ENCODE assay signal across 8 cellular contexts in genomic region chr6:142944126-142945066, GRCh38. TPM values are rescaled to one million over a fixed set of nuclear protein-coding genes. Genes with fewer than 3 reads are reported as not detected.
A peak's percentile ranks its signal among the peaks of the same experiment; 100 is the strongest.
DNase-seq lines count a peak whose midpoint lies in the region; ATAC-seq, FAIRE-seq and TF ChIP-seq lines count a peak whose summit lies in the region.

No MANE protein-coding gene starts in this region.

- no peaks in the 10 kb centered on the region for H3K27me3 ChIP-seq in endocrine pancreas (ENCODE audit: control insufficient read depth, insufficient read depth, low read length)

- H3K4me3 ChIP-seq in endocrine pancreas (ENCODE audit: control insufficient read depth, insufficient read depth, low read length) (peak overlapping the region; percentile 78), mesodermal cell (ENCODE audit: extremely low read depth, insufficient read depth, low read length, poor library complexity, severe bottlenecking) (peak overlapping the region; percentile 77)

- no peak for FAIRE-seq in H54 (lab: Jason Lieb, UNC)

- peaks cover 30% of the 10 kb centered on the region for H3K4me1 ChIP-seq in endocrine pancreas (ENCODE audit: control insufficient read depth, insufficient read depth, low read length)
- H3K4me1 ChIP-seq in mesodermal cell (ENCODE audit: control insufficient read depth, insufficient read depth, low read length, poor library complexity, severe bottlenecking): peaks cover 31% of the 10 kb centered on the region

- no peaks in the 10 kb centered on the region for H3K36me3 ChIP-seq in endocrine pancreas (ENCODE audit: control insufficient read depth, insufficient read depth, low read length)
- no peaks in the 10 kb centered on the region for H3K36me3 ChIP-seq in mesodermal cell (ENCODE audit: control insufficient read depth, insufficient read depth, low read length)

- H3K9me3 ChIP-seq in endocrine pancreas (ENCODE audit: control insufficient read depth, low read length) (no peaks in the 10 kb centered on the region), mesodermal cell (ENCODE audit: control insufficient read depth, low read length) (no peaks in the 10 kb centered on the region)

- WGBS in mesodermal cell (ENCODE audit: insufficient coverage in 2 of 2), 2 experiments: 0% methylated on average over 31 to 44 of the region's 57 CpGs

- TF ChIP-seq POLR2A in H54 (IDR thresholded peaks at IDR 0.05; ENCODE audit: low read depth, low read length): no peak

- ATAC-seq in GM21737 (IDR thresholded peaks at IDR 0.05; ENCODE audit: unreplicated experiment): no peak

- peak; percentile 75 for DNase-seq in CMK (ENCODE audit: low read depth)
- peak; percentile 42 for DNase-seq in H54 (ENCODE audit: insufficient read length, low spot score)
- DNase-seq in NCI-H748 treated with DMSO at 0.1 percent for 48 hours (lab: John Stamatoyannopoulos, UW): peak; percentile 16
- peak; percentile 86 for DNase-seq in activated CD8-positive, alpha-beta memory T cell treated with anti-CD3 and anti-CD28 coated beads, Interleukin-2, amount 50 U/mL, for 24 hours (ENCODE audit: extremely low read depth)
- peak; percentile 95 to 98 for DNase-seq in stimulated activated CD8-positive, alpha-beta memory T cell treated with anti-CD3 and anti-CD28 coated beads, Interleukin-15, amount 100 ng/mL, for 4 hours (ENCODE audit: low read depth in 2 of 2)

- peak overlapping the region; percentile 88 for H3K9ac ChIP-seq in endocrine pancreas (ENCODE audit: control insufficient read depth, insufficient read depth, low read length)

- H3K27ac ChIP-seq in mesodermal cell (ENCODE audit: low read depth, low read length, severe bottlenecking): peak overlapping the region; percentile 98

RNA-seq across cellular contexts. Expression of gene HIVEP2, which starts 0.6 kb away (rescaled TPM):
- 7.7 TPM for polyA plus RNA-seq in mesodermal cell (2013, experiment 1 of 2)
- 6.6 TPM for polyA plus RNA-seq in mesodermal cell (2013, experiment 2 of 2)

Comparison
In these comparisons a context has a peak if more than half of its experiments do, and no peak if none do; other contexts are left out.
1. DNase-seq: peak in every context shown above with its lines; median percentile 96 in stimulated activated CD8-positive, alpha-beta memory T cell treated with anti-CD3 and anti-CD28 coated beads, Interleukin-15, amount 100 ng/mL, for 4 hours; 86 in activated CD8-positive, alpha-beta memory T cell treated with anti-CD3 and anti-CD28 coated beads, Interleukin-2, amount 50 U/mL, for 24 hours; 75 in CMK; 42 in H54; 16 in NCI-H748 treated with DMSO at 0.1 percent for 48 hours.